Comparison of ENCODE assay signal across 1 cellular context in genomic region chr17:21210411-21211076, GRCh38.
TF ChIP-seq lines count a peak whose summit lies in the region.

No MANE protein-coding gene starts in this region.

TF ChIP-seq in K562, 482 proteins besides CTCF, POLR2A, EP300 and RAD21 (continued from another document):
- peak; percentile 32; the same call in 1 of the 2 replicates for TF ChIP-seq ZBTB33 (CRISPR knock-in tag; IDR thresholded peaks at IDR 0.05)
